In the genomic region with DNA sequence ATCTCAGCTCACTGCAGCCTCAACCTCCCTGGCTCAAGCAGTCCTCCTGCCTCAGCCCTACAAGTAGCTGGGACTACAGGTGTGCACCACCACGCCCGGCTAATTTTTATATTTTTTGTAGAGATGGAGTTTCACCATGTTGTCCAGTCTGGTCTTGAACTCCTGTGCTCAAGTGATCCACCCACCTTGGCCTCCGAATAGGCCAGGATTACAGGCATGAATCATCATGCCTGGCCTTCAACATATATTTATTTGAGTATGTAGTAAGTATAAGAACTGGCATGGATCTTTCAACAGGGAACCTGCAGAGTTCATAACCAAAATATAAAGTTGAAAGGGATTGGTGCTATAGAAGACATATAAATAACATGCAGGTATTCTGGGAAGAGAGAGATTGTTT, we compare ENCODE assay signal across 8 cellular contexts. TPM values are rescaled to one million over a fixed set of nuclear protein-coding genes. Genes with fewer than 3 reads are reported as not detected.
A peak's percentile ranks its signal among the peaks of the same experiment; 100 is the strongest.
DNase-seq lines count a peak whose midpoint lies in the region; ATAC-seq and TF ChIP-seq lines count a peak whose summit lies in the region.
"Not testable (repeated sequence)": the region's sequence is repeated elsewhere in the genome, so short reads cannot be mapped to it uniquely, and the experiment has no call there.

No MANE protein-coding gene starts in this region.

- in situ Hi-C loops in mammary epithelial cell (cut with MboI; ENCODE audit: low sequenced_read_pairs in 2 of 2), result not testable (repeated sequence)

- H3K9me3 Mint-ChIP-seq in CD4-positive, alpha-beta T cell; activated naive CD4-positive, alpha-beta T cell treated with anti-CD3 and anti-CD28 coated beads, Interleukin-2, amount 50 U/mL, for 24 hours; natural killer cell: not testable (repeated sequence)

- H3K36me3 ChIP-seq in HEK293 (ENCODE audit: control insufficient read depth in 2 of 2, insufficient read depth in 1 of 2, low read length in 2 of 2); mammary epithelial cell (ENCODE audit: insufficient read depth, low read length); hepatocyte (replicated peaks; ENCODE audit: insufficient read depth, low read depth): not testable (repeated sequence)
- H3K36me3 ChIP-seq in upper lobe of left lung, result peaks cover 0 to 24% (median 7%) of the 10 kb centered on the region in 4 donors

- H3K27me3 Mint-ChIP-seq in CD4-positive, alpha-beta T cell; T-helper 17 cell; activated naive CD4-positive, alpha-beta T cell treated with anti-CD3 and anti-CD28 coated beads, Interleukin-2, amount 50 U/mL, for 24 hours; natural killer cell (ENCODE audit: low read depth in 2 of 2): not testable (repeated sequence)

- not testable (repeated sequence) for DNase-seq in CD4-positive, alpha-beta T cell; T-helper 17 cell; hepatocyte (ENCODE audit: low spot score); natural killer cell; upper lobe of left lung
- peak; percentile 14 for DNase-seq in mammary epithelial cell

- intact Hi-C loops in CD4-positive, alpha-beta T cell (cut with DNase I, micrococcal nuclease), result loop anchor here in 1 of 2 experiments (10.0 kb wide), 1 partner anchor 781 kb away; the partner anchor contains the start of gene TRNP1
- intact Hi-C loops in mammary epithelial cell (cut with micrococcal nuclease); natural killer cell (cut with micrococcal nuclease): not testable (repeated sequence)

- peaks cover 62% of the 10 kb centered on the region for H3K79me2 ChIP-seq in mammary epithelial cell (ENCODE audit: insufficient read depth, low read length)
- peaks cover 64% of the 10 kb centered on the region for H3K79me2 ChIP-seq in hepatocyte

- H3K27me3 ChIP-seq in CD4-positive, alpha-beta T cell (ENCODE audit: control insufficient read depth, insufficient read depth, low read length); mammary epithelial cell (ENCODE audit: insufficient read depth, low read length); hepatocyte; upper lobe of left lung: not testable (repeated sequence)

- POLR2A ChIA-PET in CD4-positive, alpha-beta T cell (lab: Charles Lee), result not testable (repeated sequence)
- POLR2A ChIA-PET in HEK293 (lab: Yijun Ruan, JAX), result interaction anchor here (1.2 kb wide), 1 partner anchor 106 kb away, joined by 4 read pairs; no protein-coding TSS in a partner anchor

- dilution Hi-C loops in mammary epithelial cell (cut with HindIII; ENCODE audit: low sequenced_read_pairs), result not testable (repeated sequence)

- not testable (repeated sequence) for ATAC-seq in CD4-positive, alpha-beta T cell (ENCODE audit: poor library complexity); T-helper 17 cell; natural killer cell; upper lobe of left lung (ENCODE audit: low FRiP score in 2 of 2)

- not testable (repeated sequence) for H3K9me2 ChIP-seq in hepatocyte (replicated peaks; ENCODE audit: insufficient read depth)

- BruUV-seq in mammary epithelial cell (replicated peaks; lab: Mats Ljungman, UMichigan), result not testable (repeated sequence)

- H3K4me1 ChIP-seq in HEK293 (ENCODE audit: control insufficient read depth, insufficient read depth, low read length); mammary epithelial cell (ENCODE audit: insufficient read depth, low read length): not testable (repeated sequence)
- H3K4me1 ChIP-seq in hepatocyte (ENCODE audit: insufficient read depth) (peaks cover 14% of the 10 kb centered on the region), upper lobe of left lung (peaks cover 40 to 71% (median 58%) of the 10 kb centered on the region in 4 donors)

- H3K9me3 ChIP-seq in CD4-positive, alpha-beta T cell (ENCODE audit: control insufficient read depth, low read length); HEK293 (ENCODE audit: control insufficient read depth, insufficient read depth, low read depth, low read length); T-helper 17 cell (ENCODE audit: control insufficient read depth, low read length, poor library complexity, severe bottlenecking); mammary epithelial cell (replicated peaks; ENCODE audit: insufficient read depth, low read length); hepatocyte (ENCODE audit: low read depth); upper lobe of left lung: not testable (repeated sequence)

- peak overlapping the region; percentile 8 for H3K27ac Mint-ChIP-seq in CD4-positive, alpha-beta T cell
- H3K27ac Mint-ChIP-seq in T-helper 17 cell (peak overlapping the region; percentile 97), natural killer cell (peak overlapping the region; percentile 0 to 37)
- H3K27ac Mint-ChIP-seq in activated naive CD4-positive, alpha-beta T cell treated with anti-CD3 and anti-CD28 coated beads, Interleukin-2, amount 50 U/mL, for 24 hours, result peak overlapping the region; percentile 18

- H3K4me1 Mint-ChIP-seq in CD4-positive, alpha-beta T cell (ENCODE audit: low read depth), result peaks cover 30% of the 10 kb centered on the region
- peaks cover 25% of the 10 kb centered on the region for H3K4me1 Mint-ChIP-seq in T-helper 17 cell
- peaks cover 47% of the 10 kb centered on the region for H3K4me1 Mint-ChIP-seq in activated naive CD4-positive, alpha-beta T cell treated with anti-CD3 and anti-CD28 coated beads, Interleukin-2, amount 50 U/mL, for 24 hours
- H3K4me1 Mint-ChIP-seq in natural killer cell, result peaks cover 19 to 28% of the 10 kb centered on the region in 2 donors

- not testable (repeated sequence) for TF ChIP-seq POLR2A in upper lobe of left lung (IDR thresholded peaks at IDR 0.05)

- TF ChIP-seq CTCF in CD4-positive, alpha-beta T cell (IDR thresholded peaks at IDR 0.05); HEK293 (tag by site-specific recombination; IDR thresholded peaks at IDR 0.05); mammary epithelial cell (conservative IDR thresholded peaks at IDR 0.05 in 1 of 2, IDR thresholded peaks at IDR 0.05 in 1 of 2; ENCODE audit: extremely low read depth in 1 of 2, insufficient read depth in 1 of 2, low read depth in 1 of 2, low read length in 2 of 2); hepatocyte (IDR thresholded peaks at IDR 0.05; ENCODE audit: poor library complexity); natural killer cell (IDR thresholded peaks at IDR 0.05); upper lobe of left lung (IDR thresholded peaks at IDR 0.05): not testable (repeated sequence)

- not testable (repeated sequence) for H2AFZ ChIP-seq in mammary epithelial cell (ENCODE audit: low read depth, low read length); hepatocyte

- H3K9ac ChIP-seq in mammary epithelial cell (ENCODE audit: insufficient read depth, low read length), result not testable (repeated sequence)

- CTCF ChIA-PET in CD4-positive, alpha-beta T cell (lab: Charles Lee), result interaction anchor here (1.2 kb wide), 1 partner anchor 11 kb away, joined by 3 read pairs; no protein-coding TSS in a partner anchor
- CTCF ChIA-PET in HEK293 (lab: Yijun Ruan, JAX), result interaction anchor here (1.3 kb wide), 2 partner anchors 10 to 55 kb away, joined by 3 read pairs; no protein-coding TSS in a partner anchor
- CTCF ChIA-PET in mammary epithelial cell (lab: Charles Lee; ENCODE audit: low non-redundant PET), result not testable (repeated sequence)

- not testable (repeated sequence) for H3K4me3 Mint-ChIP-seq in CD4-positive, alpha-beta T cell; T-helper 17 cell; activated naive CD4-positive, alpha-beta T cell treated with anti-CD3 and anti-CD28 coated beads, Interleukin-2, amount 50 U/mL, for 24 hours; natural killer cell

- peaks cover 19% of the 10 kb centered on the region for H3K36me3 Mint-ChIP-seq in CD4-positive, alpha-beta T cell (ENCODE audit: low read depth)
- H3K36me3 Mint-ChIP-seq in T-helper 17 cell (ENCODE audit: low read depth); activated naive CD4-positive, alpha-beta T cell treated with anti-CD3 and anti-CD28 coated beads, Interleukin-2, amount 50 U/mL, for 24 hours; natural killer cell: not testable (repeated sequence)

- not testable (repeated sequence) for TF ChIP-seq EP300 in upper lobe of left lung (IDR thresholded peaks at IDR 0.05)

- 54% methylated on average over 3 of the region's 3 CpGs for WGBS in mammary epithelial cell (ENCODE audit: low coverage, missing lambda C conversion rate)
- WGBS in hepatocyte (ENCODE audit: low lambda C conversion rate, missing lambda C conversion rate), result 81% methylated on average over 3 of the region's 3 CpGs
- WGBS in upper lobe of left lung, 2 donors, result 77 to 78% methylated on average over 3 of the region's 3 CpGs

- H3K4me3 ChIP-seq in HEK293 (ENCODE audit: low read depth, low read length); mammary epithelial cell (replicated peaks in 1 of 3; ENCODE audit: insufficient read depth in 1 of 3, low read depth in 2 of 3, low read length in 3 of 3); hepatocyte: not testable (repeated sequence)
- H3K4me3 ChIP-seq in upper lobe of left lung, result peak overlapping the region in 1 of 4 donors; percentile 84

- not testable (repeated sequence) for H3K27ac ChIP-seq in CD4-positive, alpha-beta T cell (ENCODE audit: low read depth, low read length); HEK293 (ENCODE audit: extremely low read depth, low read depth, low read length); mammary epithelial cell (ENCODE audit: insufficient read depth, low read depth, low read length); hepatocyte
- peak overlapping the region in 3 of 4 donors; percentile 10 to 98 (median 98) for H3K27ac ChIP-seq in upper lobe of left lung

- H3K4me2 ChIP-seq in mammary epithelial cell (ENCODE audit: insufficient read depth, low read depth, low read length), result not testable (repeated sequence)
- H3K4me2 ChIP-seq in hepatocyte, result peak overlapping the region; percentile 91

- H4K20me1 ChIP-seq in mammary epithelial cell (ENCODE audit: insufficient read depth, low read length); hepatocyte (ENCODE audit: insufficient read depth, poor library complexity, severe bottlenecking): not testable (repeated sequence)

RNA-seq across cellular contexts. Expression of gene STX12, which starts 2.3 kb away (rescaled TPM):
- total RNA-seq in CD4-positive, alpha-beta T cell, result 10 to 100 TPM; 20.3 to 22.7 TPM
- total RNA-seq in T-helper 17 cell (10 to 100 TPM; 23.4 to 27.7 TPM), mammary epithelial cell (10 to 100 TPM; 39.1 to 59.8 TPM), hepatocyte (73.2 and 84.0 TPM in 2 replicates), natural killer cell (10 to 100 TPM; 29.6 to 36.2 (median 32.3) TPM), upper lobe of left lung (100 to 1,000 TPM in 2 of 6 donors, 10 to 100 TPM in 4; 47.1 to 107 (median 88.2) TPM)
- polyA plus RNA-seq in mammary epithelial cell (13.0 TPM), hepatocyte (55.0 and 58.9 TPM in 2 replicates)
- 4.2 TPM for polyA minus RNA-seq in mammary epithelial cell

RNA-seq across cellular contexts. Expression of gene FAM76A, which starts 49.6 kb away (rescaled TPM):
- total RNA-seq in CD4-positive, alpha-beta T cell, result 10 to 100 TPM; 26.0 to 28.7 TPM
- total RNA-seq in T-helper 17 cell, result 10 to 100 TPM; 17.7 to 25.9 TPM
- 10 to 100 TPM; 12.8 to 20.8 TPM for total RNA-seq in mammary epithelial cell
- 5.7 TPM for polyA plus RNA-seq in mammary epithelial cell
- 12.7 TPM for polyA minus RNA-seq in mammary epithelial cell
- 9.8 and 12.2 TPM in 2 replicates for total RNA-seq in hepatocyte
- polyA plus RNA-seq in hepatocyte, result 1.8 and 3.5 TPM in 2 replicates
- 10 to 100 TPM; 19.5 to 21.8 (median 19.6) TPM for total RNA-seq in natural killer cell
- total RNA-seq in upper lobe of left lung, result 10 to 100 TPM; 10.9 to 50.3 (median 21.2) TPM

RNA-seq across cellular contexts. Expression of gene PPP1R8, which starts 55.2 kb away (rescaled TPM):
- 10 to 100 TPM; 14.8 to 15.7 TPM for total RNA-seq in CD4-positive, alpha-beta T cell
- 10 to 100 TPM; 19.6 to 21.4 TPM for total RNA-seq in T-helper 17 cell
- total RNA-seq in mammary epithelial cell, result 10 to 100 TPM; 37.0 to 42.5 TPM
- polyA plus RNA-seq in mammary epithelial cell, result 34.4 TPM
- 21.1 TPM for polyA minus RNA-seq in mammary epithelial cell
- 38.7 and 42.8 TPM in 2 replicates for total RNA-seq in hepatocyte
- polyA plus RNA-seq in hepatocyte, result 9.3 and 13.0 TPM in 2 replicates
- total RNA-seq in natural killer cell, result 10 to 100 TPM; 25.6 to 36.4 (median 28.0) TPM
- 10 to 100 TPM; 12.7 to 36.0 (median 29.9) TPM for total RNA-seq in upper lobe of left lung

Comparison
In these comparisons a context has a peak if more than half of its experiments do, and no peak if none do; other contexts are left out.
1. H3K27ac Mint-ChIP-seq: peak in every context shown above with its lines; median percentile 97 in T-helper 17 cell; 18 in natural killer cell; 18 in activated naive CD4-positive, alpha-beta T cell treated with anti-CD3 and anti-CD28 coated beads, Interleukin-2, amount 50 U/mL, for 24 hours; 8 in CD4-positive, alpha-beta T cell.